ENCODE assay signal across 11 cellular contexts in genomic region chr20:45059022-45059728, GRCh38. TPM values are rescaled to one million over a fixed set of nuclear protein-coding genes. Genes with fewer than 3 reads are reported as not detected.
DNase-seq lines count a peak whose midpoint lies in the region; ATAC-seq and TF ChIP-seq lines count a peak whose summit lies in the region.
"Had no signal": no experiment of that assay in that cellular context is flagged by ENCODE, and none has a peak within 500 bp of the region (broad histone marks: within the 10 kb centered on the region; RNA-seq: fewer than 3 reads in every experiment).

No MANE protein-coding gene starts in this region.

- peaks cover 27% of the 10 kb centered on the region for H3K4me1 Mint-ChIP-seq in MCF 10A (ENCODE audit: insufficient read depth, unreplicated experiment)
- peaks cover 35% of the 10 kb centered on the region for H3K4me1 Mint-ChIP-seq in activated T-helper 2 cell treated with anti-CD3 and anti-CD28 coated beads, Interferon-gamma antibody, Interleukin-2, Interleukin-4, amounts not matched to agents 10 μg/mL and 5 μg/mL and 100 μg/mL, durations not matched to agents 14 hours and 24 hours and 36 hours (ENCODE audit: low read depth)
- peaks cover 18% of the 10 kb centered on the region for H3K4me1 Mint-ChIP-seq in glutamatergic neuron (ENCODE audit: low read depth, unreplicated experiment)

- peak; percentile 75 for DNase-seq in MCF 10A (ENCODE audit: unreplicated experiment)
- DNase-seq in breast epithelium (ENCODE audit: low spot score in 2 of 2): no peak
- no peak for DNase-seq in activated T-helper 2 cell treated with anti-CD3 and anti-CD28 coated beads, Interferon-gamma antibody, Interleukin-2, Interleukin-4, amounts not matched to agents 10 μg/mL and 5 μg/mL and 100 μg/mL, durations not matched to agents 14 hours and 24 hours and 36 hours (ENCODE audit: low spot score)
- no peak for DNase-seq in glutamatergic neuron
- no peak for DNase-seq in tibial nerve (ENCODE audit: low spot score in 2 of 2)
- no peak for DNase-seq in NK-92 treated with Interleukin-12 subunit alpha and Interleukin-12 subunit beta, amount 100 ng/mL, for 24 hours (lab: John Stamatoyannopoulos, UW)
- DNase-seq in DMS114 treated with DMSO at 0.1 percent for 48 hours (lab: John Stamatoyannopoulos, UW; ENCODE audit: unreplicated experiment): no peak
- DNase-seq: NCI-H146; stimulated activated CD4-positive, alpha-beta T cell treated with anti-CD3 and anti-CD28 coated beads, Interleukin-12 subunit alpha, Interleukin-12 subunit beta, amount 100 ng/mL, for 4 hours had no signal

- intact Hi-C loops in MCF 10A (cut with micrococcal nuclease) (loop anchor here (2.0 kb wide), 1 partner anchor 14 kb away; no protein-coding TSS in a partner anchor), breast epithelium (cut with DNase I; ENCODE audit: low total_unique reads) (no loop called here)
- intact Hi-C loops in activated T-helper 2 cell treated with anti-CD3 and anti-CD28 coated beads, Interferon-gamma antibody, Interleukin-2, Interleukin-4, amounts not matched to agents 10 μg/mL and 5 μg/mL and 100 μg/mL, durations not matched to agents 14 hours and 24 hours and 36 hours (cut with micrococcal nuclease): no loop called here

- 62 to 64% methylated on average over 6 of the region's 6 CpGs for WGBS in tibial nerve, 2 donors

- POLR2A ChIA-PET in MCF 10A (lab: Yijun Ruan, JAX): interaction anchor here (0.7 to 4.3 kb wide), 7 partner anchors 8 to 17 kb away, joined by 4 to 39 read pairs (median 13); no protein-coding TSS in a partner anchor

- peak overlapping the region; percentile 32 for H3K4me3 Mint-ChIP-seq in MCF 10A (ENCODE audit: unreplicated experiment)
- no peak overlapping the region for H3K4me3 Mint-ChIP-seq in activated T-helper 2 cell treated with anti-CD3 and anti-CD28 coated beads, Interferon-gamma antibody, Interleukin-2, Interleukin-4, amounts not matched to agents 10 μg/mL and 5 μg/mL and 100 μg/mL, durations not matched to agents 14 hours and 24 hours and 36 hours (ENCODE audit: low read depth)
- peak overlapping the region; percentile 22 for H3K4me3 Mint-ChIP-seq in glutamatergic neuron (ENCODE audit: unreplicated experiment)

- no peaks in the 10 kb centered on the region for H3K27me3 Mint-ChIP-seq in MCF 10A (ENCODE audit: insufficient read depth, unreplicated experiment)
- H3K27me3 Mint-ChIP-seq in activated T-helper 2 cell treated with anti-CD3 and anti-CD28 coated beads, Interferon-gamma antibody, Interleukin-2, Interleukin-4, amounts not matched to agents 10 μg/mL and 5 μg/mL and 100 μg/mL, durations not matched to agents 14 hours and 24 hours and 36 hours (ENCODE audit: low read depth): no peaks in the 10 kb centered on the region
- H3K27me3 Mint-ChIP-seq in glutamatergic neuron (ENCODE audit: unreplicated experiment): peaks cover 2% of the 10 kb centered on the region

- H3K4me3 ChIP-seq in breast epithelium: no peak overlapping the region
- H3K4me3 ChIP-seq in tibial nerve: no peak overlapping the region

- H3K4me1 ChIP-seq in breast epithelium (no peaks in the 10 kb centered on the region), tibial nerve (peaks cover 0 to 11% (median under 1%) of the 10 kb centered on the region in 4 donors)

- TF ChIP-seq POLR2A in breast epithelium (IDR thresholded peaks at IDR 0.05): no peak
- no peak for TF ChIP-seq POLR2A in tibial nerve (IDR thresholded peaks at IDR 0.05)

- H3K27me3 ChIP-seq in breast epithelium: no peaks in the 10 kb centered on the region
- no peaks in the 10 kb centered on the region for H3K27me3 ChIP-seq in tibial nerve

- no peak for TF ChIP-seq CTCF in MCF 10A (IDR thresholded peaks at IDR 0.05; ENCODE audit: unreplicated experiment)
- TF ChIP-seq CTCF in breast epithelium (IDR thresholded peaks at IDR 0.05): no peak
- no peak for TF ChIP-seq CTCF in glutamatergic neuron (IDR thresholded peaks at IDR 0.05; ENCODE audit: partially characterized antibody, unreplicated experiment)
- TF ChIP-seq CTCF in tibial nerve (IDR thresholded peaks at IDR 0.05): no peak

- ATAC-seq in GM19351 (IDR thresholded peaks at IDR 0.05; ENCODE audit: unreplicated experiment): no peak

- no peak for TF ChIP-seq EP300 in tibial nerve (IDR thresholded peaks at IDR 0.05)

- CTCF ChIA-PET in MCF 10A (lab: Yijun Ruan, JAX): interaction anchor here (0.6 to 2.1 kb wide), 7 partner anchors 14 to 260 kb away, joined by 3 to 17 read pairs (median 3); no protein-coding TSS in a partner anchor

- peak overlapping the region; percentile 85 for H3K27ac Mint-ChIP-seq in MCF 10A (ENCODE audit: low read depth, unreplicated experiment)
- H3K27ac Mint-ChIP-seq in activated T-helper 2 cell treated with anti-CD3 and anti-CD28 coated beads, Interferon-gamma antibody, Interleukin-2, Interleukin-4, amounts not matched to agents 10 μg/mL and 5 μg/mL and 100 μg/mL, durations not matched to agents 14 hours and 24 hours and 36 hours: peak overlapping the region; percentile 73
- H3K27ac Mint-ChIP-seq in glutamatergic neuron (ENCODE audit: unreplicated experiment): peak overlapping the region; percentile 44

- H3K9me3 Mint-ChIP-seq in MCF 10A (ENCODE audit: unreplicated experiment): no peaks in the 10 kb centered on the region
- H3K9me3 Mint-ChIP-seq in activated T-helper 2 cell treated with anti-CD3 and anti-CD28 coated beads, Interferon-gamma antibody, Interleukin-2, Interleukin-4, amounts not matched to agents 10 μg/mL and 5 μg/mL and 100 μg/mL, durations not matched to agents 14 hours and 24 hours and 36 hours: no peaks in the 10 kb centered on the region
- H3K9me3 Mint-ChIP-seq in glutamatergic neuron (ENCODE audit: unreplicated experiment): peaks cover 4% of the 10 kb centered on the region

- H3K36me3 Mint-ChIP-seq in MCF 10A (ENCODE audit: insufficient read depth, unreplicated experiment) (peaks cover 12% of the 10 kb centered on the region), glutamatergic neuron (ENCODE audit: unreplicated experiment) (no peaks in the 10 kb centered on the region)
- peaks cover 76% of the 10 kb centered on the region for H3K36me3 Mint-ChIP-seq in activated T-helper 2 cell treated with anti-CD3 and anti-CD28 coated beads, Interferon-gamma antibody, Interleukin-2, Interleukin-4, amounts not matched to agents 10 μg/mL and 5 μg/mL and 100 μg/mL, durations not matched to agents 14 hours and 24 hours and 36 hours (ENCODE audit: low read depth)

- no peaks in the 10 kb centered on the region for H3K9me3 ChIP-seq in breast epithelium
- no peaks in the 10 kb centered on the region for H3K9me3 ChIP-seq in tibial nerve

- H3K27ac ChIP-seq in breast epithelium: no peak overlapping the region
- peak overlapping the region in 3 of 4 donors; percentile 24 to 73 (median 25) for H3K27ac ChIP-seq in tibial nerve

- H3K36me3 ChIP-seq in breast epithelium (no peaks in the 10 kb centered on the region), tibial nerve (peaks cover 0 to 6% (median 0%) of the 10 kb centered on the region in 3 donors)

- TSS peak; percentile 33 for BruUV-seq in MCF 10A (replicated peaks; lab: Mats Ljungman, UMichigan)

RNA-seq across cellular contexts. Expression of gene KCNS1, which starts 41.8 kb away (rescaled TPM):
- total RNA-seq in MCF 10A (2022) (not detected in 2 replicates), breast epithelium (under 1 TPM in 1 of 3 donors, not detected in 2; 0.44 TPM), glutamatergic neuron (ENCODE audit: unreplicated experiment) (not detected), tibial nerve (under 1 TPM in 2 of 4 donors, not detected in 2; 0.21 to 0.22 TPM)
- total RNA-seq in activated T-helper 2 cell treated with anti-CD3 and anti-CD28 coated beads, Interferon-gamma antibody, Interleukin-2, Interleukin-4, amounts not matched to agents 10 μg/mL and 5 μg/mL and 100 μg/mL, durations not matched to agents 14 hours and 24 hours and 36 hours: 0.18 and 0.21 TPM in 2 replicates
- total RNA-seq: mesenteric fat pad had no signal

RNA-seq across cellular contexts. Expression of gene WFDC5, which starts 55.8 kb away (rescaled TPM):
- not detected in 2 replicates for total RNA-seq in MCF 10A (2022)
- not detected for total RNA-seq in breast epithelium
- total RNA-seq in activated T-helper 2 cell treated with anti-CD3 and anti-CD28 coated beads, Interferon-gamma antibody, Interleukin-2, Interleukin-4, amounts not matched to agents 10 μg/mL and 5 μg/mL and 100 μg/mL, durations not matched to agents 14 hours and 24 hours and 36 hours: not detected in 2 replicates
- total RNA-seq in glutamatergic neuron (ENCODE audit: unreplicated experiment): not detected
- total RNA-seq in tibial nerve: not detected
- total RNA-seq: mesenteric fat pad had no signal

Comparison
In these comparisons a context has a peak if more than half of its experiments do, and no peak if none do; other contexts are left out.
1. H3K27ac ChIP-seq: peak in tibial nerve (3 of 4); none in breast epithelium (0 of 2).
2. Peak in every context shown above with its lines, with median percentiles within 50 percentile points of each other: H3K27ac Mint-ChIP-seq.